Comparison of ENCODE assay signal across 8 cellular contexts in the genomic region with DNA sequence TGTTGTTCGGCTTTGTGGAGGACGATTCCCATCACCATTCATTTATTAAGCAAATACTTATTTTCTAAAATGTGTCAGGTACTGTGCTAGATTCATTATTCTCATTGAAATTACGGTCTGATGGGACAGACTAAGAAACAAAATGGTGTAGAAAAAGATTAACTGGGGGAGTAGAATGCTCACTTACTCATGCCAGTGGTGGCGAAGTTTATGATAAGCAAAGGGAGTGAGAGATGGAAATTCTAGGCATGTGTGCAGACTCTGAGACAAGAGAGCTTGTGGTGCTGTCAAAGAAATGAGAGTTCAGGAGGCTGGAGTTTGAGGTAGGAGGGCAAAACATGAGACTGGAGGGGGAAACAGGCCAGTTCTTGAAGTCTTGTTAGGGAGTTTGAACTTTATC. TPM values are rescaled to one million over a fixed set of nuclear protein-coding genes. Genes with fewer than 3 reads are reported as not detected.
DNase-seq lines count a peak whose midpoint lies in the region; ATAC-seq and TF ChIP-seq lines count a peak whose summit lies in the region.

No MANE protein-coding gene starts in this region.

- H4K20me1 ChIP-seq in fibroblast of lung (ENCODE audit: control insufficient read depth, extremely low read depth, insufficient read depth, low read length): no peaks in the 10 kb centered on the region

- H3K27ac ChIP-seq in RWPE2 (ENCODE audit: poor library complexity, severe bottlenecking) (peak overlapping the region; percentile 24), fibroblast of lung (ENCODE audit: insufficient read depth, low read length) (no peak overlapping the region), substantia nigra (ENCODE audit: low read depth, low read length, poor library complexity, severe bottlenecking) (no peak overlapping the region)

- H3K4me3 ChIP-seq in GM06990 (replicated peaks; ENCODE audit: low read depth, low read length) (peak overlapping the region; percentile 73), RWPE2 (ENCODE audit: severe bottlenecking) (peak overlapping the region; percentile 96), fibroblast of lung (replicated peaks in 1 of 4; ENCODE audit: control extremely low read depth in 1 of 4, insufficient read depth in 1 of 4, low read depth in 3 of 4, low read length in 4 of 4) (peak overlapping the region; percentile 78 to 81 (median 80))

- H3K4me1 ChIP-seq in RWPE2 (ENCODE audit: insufficient read depth, poor library complexity, severe bottlenecking): no peaks in the 10 kb centered on the region
- no peaks in the 10 kb centered on the region for H3K4me1 ChIP-seq in fibroblast of lung (ENCODE audit: control insufficient read depth, extremely low read depth, insufficient read depth, low read length)

- no peaks in the 10 kb centered on the region for H3K79me2 ChIP-seq in fibroblast of lung (ENCODE audit: control insufficient read depth, insufficient read depth, low read length)

- peak overlapping the region; percentile 92 for H3K4me2 ChIP-seq in fibroblast of lung (ENCODE audit: extremely low read depth, insufficient read depth, low read length)

- H3K9ac ChIP-seq in fibroblast of lung (ENCODE audit: insufficient read depth, low read length): no peak overlapping the region

- H3K27me3 ChIP-seq in GM06990 (replicated peaks; ENCODE audit: control insufficient read depth, insufficient read depth, low read length) (no peaks in the 10 kb centered on the region), RWPE2 (ENCODE audit: insufficient read depth, poor library complexity, severe bottlenecking) (no peaks in the 10 kb centered on the region), fibroblast of lung (ENCODE audit: control insufficient read depth, insufficient read depth, low read length) (no peaks in the 10 kb centered on the region)

- H3K9me3 ChIP-seq in RWPE2 (ENCODE audit: severe bottlenecking): no peaks in the 10 kb centered on the region
- no peaks in the 10 kb centered on the region for H3K9me3 ChIP-seq in fibroblast of lung (ENCODE audit: control insufficient read depth, insufficient read depth, low read depth, low read length)

- H3K36me3 ChIP-seq in GM06990 (ENCODE audit: control insufficient read depth, insufficient read depth, low read length) (peaks cover 8% of the 10 kb centered on the region), RWPE2 (ENCODE audit: low read depth) (peaks cover 14% of the 10 kb centered on the region; the same call in 1 of the 2 replicates), fibroblast of lung (ENCODE audit: control insufficient read depth, insufficient read depth, low read length) (peaks cover 7% of the 10 kb centered on the region)

- no peak overlapping the region for H2AFZ ChIP-seq in fibroblast of lung (ENCODE audit: low read length)

- DNase-seq in GM06990 (ENCODE audit: extremely low read depth, insufficient read length) (no peak), RWPE2 (ENCODE audit: low spot score) (no peak), fibroblast of lung (ENCODE audit: low read depth in 2 of 2) (no peak), retina (peak; percentile 15), occipital lobe (lab: John Stamatoyannopoulos, UW) (no peak), substantia nigra (lab: John Stamatoyannopoulos, UW) (no peak)

- no peak for ATAC-seq in RWPE2 (ENCODE audit: low read depth)
- ATAC-seq in HG03439 (IDR thresholded peaks at IDR 0.05; ENCODE audit: unreplicated experiment): no peak
- ATAC-seq in HG03469 (IDR thresholded peaks at IDR 0.05; ENCODE audit: unreplicated experiment): no peak

- no peak for TF ChIP-seq CTCF in GM06990 (IDR thresholded peaks at IDR 0.05; ENCODE audit: insufficient read depth, low read length, poor library complexity, severe bottlenecking)
- TF ChIP-seq CTCF in RWPE2 (IDR thresholded peaks at IDR 0.05; ENCODE audit: poor library complexity, severe bottlenecking): no peak
- no peak for TF ChIP-seq CTCF in fibroblast of lung (conservative IDR thresholded peaks at IDR 0.05 in 1 of 2, IDR thresholded peaks at IDR 0.05 in 1 of 2; ENCODE audit: low read depth in 1 of 2, low read length in 2 of 2)

RNA-seq across cellular contexts. Expression of a gene that starts 0.9 kb away (rescaled TPM):
- total RNA-seq in fibroblast of lung (30.2 and 34.7 TPM in 2 replicates), occipital lobe (12.8 TPM)
- 16.7 and 20.5 TPM in 2 replicates for polyA plus RNA-seq in fibroblast of lung
- 39.8 and 49.5 TPM in 2 replicates for polyA plus RNA-seq in fibroblast of lung (2012)
- polyA minus RNA-seq in fibroblast of lung (ENCODE audit: low replicate concordance): 6.2 and 19.2 TPM in 2 replicates

RNA-seq across cellular contexts. Expression of a gene that starts 19.1 kb away (rescaled TPM):
- total RNA-seq in fibroblast of lung (10.3 and 11.9 TPM in 2 replicates), occipital lobe (10.0 TPM)
- polyA plus RNA-seq in fibroblast of lung: 6.7 and 7.8 TPM in 2 replicates
- 6.9 and 7.0 TPM in 2 replicates for polyA plus RNA-seq in fibroblast of lung (2012)
- 6.2 and 16.1 TPM in 2 replicates for polyA minus RNA-seq in fibroblast of lung (ENCODE audit: low replicate concordance)
